In genomic region chr19:42313096-42313839, GRCh38 we compare ENCODE assay signal across 8 cellular contexts. TPM values are rescaled to one million over a fixed set of nuclear protein-coding genes. Genes with fewer than 3 reads are reported as not detected.
A peak's percentile ranks its signal among the peaks of the same experiment; 100 is the strongest.
DNase-seq lines count a peak whose midpoint lies in the region; ATAC-seq and TF ChIP-seq lines count a peak whose summit lies in the region.

TMEM145 (plus strand) TSS chr19:42313309; CDS start chr19:42313377, 68 bp downstream.

- peak within 1 kb of the TSS; percentile 47 for H3K4me3 Mint-ChIP-seq in activated CD4-positive, alpha-beta T cell treated with anti-CD3 and anti-CD28 coated beads for 36 hours
- H3K4me3 Mint-ChIP-seq in activated B cell treated with CpG ODN at 0.5 μM for 24 hours, result peak within 1 kb of the TSS; percentile 68
- H3K4me3 Mint-ChIP-seq in endothelial cell (ENCODE audit: unreplicated experiment), result peak within 1 kb of the TSS; percentile 82

- H3K14ac ChIP-seq in mesenchymal stem cell (ENCODE audit: low read length in 2 of 2), result no peak within 1 kb of the TSS

- no peak within 1 kb of the TSS for H2BK12ac ChIP-seq in mesenchymal stem cell (ENCODE audit: low read length in 2 of 2)

- H2AK5ac ChIP-seq in mesenchymal stem cell (ENCODE audit: low read length, severe bottlenecking), result no peak within 1 kb of the TSS

- intact Hi-C loops in activated CD4-positive, alpha-beta T cell treated with anti-CD3 and anti-CD28 coated beads for 36 hours (cut with DNase I, micrococcal nuclease), result loop anchor here in 1 of 2 experiments (1.0 kb wide), 1 partner anchor 11 kb away; the partner anchor contains the start of genes PAFAH1B3 and PRR19
- intact Hi-C loops in activated B cell treated with CpG ODN at 0.5 μM for 24 hours (cut with micrococcal nuclease), result loop anchor here (1.0 kb wide), 1 partner anchor 12 kb away; the partner anchor contains the start of gene MEGF8

- POLR2A ChIA-PET in activated CD4-positive, alpha-beta T cell treated with anti-CD3 and anti-CD28 coated beads for 36 hours (lab: Charles Lee), result no interaction called here
- POLR2A ChIA-PET in activated B cell treated with CpG ODN at 0.5 μM for 24 hours (lab: Charles Lee), result no interaction called here

- H3K9me3 ChIP-seq in mesenchymal stem cell (ENCODE audit: control insufficient read depth, low read length) (no peaks in the 10 kb centered on the region), thoracic aorta (no peaks in the 10 kb centered on the region)

- H3K27ac Mint-ChIP-seq in activated CD4-positive, alpha-beta T cell treated with anti-CD3 and anti-CD28 coated beads for 36 hours, result no peak within 1 kb of the TSS
- H3K27ac Mint-ChIP-seq in activated B cell treated with CpG ODN at 0.5 μM for 24 hours (no peak within 1 kb of the TSS), endothelial cell (ENCODE audit: unreplicated experiment) (peak within 1 kb of the TSS; percentile 22)

- no peak within 1 kb of the TSS for H2AFZ ChIP-seq in mesenchymal stem cell (ENCODE audit: low read depth, low read length)

- H3K79me1 ChIP-seq in mesenchymal stem cell (replicated peaks; ENCODE audit: low read length, poor library complexity, severe bottlenecking), result no peaks in the 10 kb centered on the region

- H3K27me3 Mint-ChIP-seq in activated CD4-positive, alpha-beta T cell treated with anti-CD3 and anti-CD28 coated beads for 36 hours, result peaks cover 30% of the 10 kb centered on the region
- peaks cover 28% of the 10 kb centered on the region for H3K27me3 Mint-ChIP-seq in activated B cell treated with CpG ODN at 0.5 μM for 24 hours
- H3K27me3 Mint-ChIP-seq in endothelial cell (ENCODE audit: unreplicated experiment), result peaks cover 12% of the 10 kb centered on the region

- no peaks in the 10 kb centered on the region for H3K36me3 Mint-ChIP-seq in activated CD4-positive, alpha-beta T cell treated with anti-CD3 and anti-CD28 coated beads for 36 hours (ENCODE audit: low read depth)
- H3K36me3 Mint-ChIP-seq in activated B cell treated with CpG ODN at 0.5 μM for 24 hours (ENCODE audit: low read depth) (no peaks in the 10 kb centered on the region), endothelial cell (ENCODE audit: low read depth, unreplicated experiment) (peaks cover 4% of the 10 kb centered on the region)

- H3K4me1 ChIP-seq in mesenchymal stem cell (ENCODE audit: control insufficient read depth, insufficient read depth, low read depth, low read length), result peaks cover 10% of the 10 kb centered on the region
- H3K4me1 ChIP-seq in thoracic aorta (ENCODE audit: control insufficient read depth in 1 of 2, low read depth in 2 of 2), result peaks cover 2 to 9% of the 10 kb centered on the region in 2 donors

- no peak within 1 kb of the TSS for H3K4ac ChIP-seq in mesenchymal stem cell (ENCODE audit: low read depth in 1 of 2, low read length in 2 of 2)

- H3K27me3 ChIP-seq in mesenchymal stem cell (ENCODE audit: control insufficient read depth in 1 of 2, insufficient read depth in 1 of 2, low read length in 2 of 2), result peaks cover 35% of the 10 kb centered on the region in 2 experiments
- H3K27me3 ChIP-seq in thoracic aorta (replicated peaks; ENCODE audit: insufficient read depth), result no peaks in the 10 kb centered on the region

- H3K23ac ChIP-seq in mesenchymal stem cell (ENCODE audit: low read length in 2 of 2), result no peak within 1 kb of the TSS

- H3K9ac ChIP-seq in mesenchymal stem cell (ENCODE audit: low read length), result no peak within 1 kb of the TSS

- H3K27ac ChIP-seq in mesenchymal stem cell (ENCODE audit: low read length, poor library complexity, severe bottlenecking), result no peak within 1 kb of the TSS
- H3K27ac ChIP-seq in thoracic aorta, result no peak within 1 kb of the TSS

- 2% methylated on average over 66 of the region's 67 CpGs for WGBS in mesenchymal stem cell

- H4K8ac ChIP-seq in mesenchymal stem cell (ENCODE audit: low read length), result no peak within 1 kb of the TSS

- H3K36me3 ChIP-seq in mesenchymal stem cell (ENCODE audit: control insufficient read depth in 1 of 2, insufficient read depth in 2 of 2, low read depth in 1 of 2, low read length in 2 of 2), result peaks cover 0 to 3% of the 10 kb centered on the region in 2 experiments
- H3K36me3 ChIP-seq in thoracic aorta, result no peaks in the 10 kb centered on the region

- no peak within 1 kb of the TSS for H2BK15ac ChIP-seq in mesenchymal stem cell (ENCODE audit: low read depth, poor library complexity, severe bottlenecking)

- CTCF ChIA-PET in activated CD4-positive, alpha-beta T cell treated with anti-CD3 and anti-CD28 coated beads for 36 hours (lab: Charles Lee), result no interaction called here
- CTCF ChIA-PET in activated B cell treated with CpG ODN at 0.5 μM for 24 hours (lab: Charles Lee), result no interaction called here

- peak; percentile 75 for DNase-seq in activated CD4-positive, alpha-beta T cell treated with anti-CD3 and anti-CD28 coated beads for 36 hours
- no peak for DNase-seq in activated CD4-positive, alpha-beta T cell treated with anti-CD3 and anti-CD28 coated beads for 4 hours
- peak; percentile 45 for DNase-seq in NCI-H1092 treated with DMSO at 0.1 percent for 48 hours (lab: John Stamatoyannopoulos, UW)
- no peak for DNase-seq in activated B cell treated with CpG ODN at 0.5 μM for 24 hours
- DNase-seq in endothelial cell (ENCODE audit: low spot score), result peak; percentile 53
- DNase-seq in mesenchymal stem cell, result peak; percentile 64
- DNase-seq in thoracic aorta (ENCODE audit: low spot score), result no peak

- ATAC-seq in activated CD4-positive, alpha-beta T cell treated with anti-CD3 and anti-CD28 coated beads for 36 hours, result peak; percentile 75
- ATAC-seq in activated B cell treated with CpG ODN at 0.5 μM for 24 hours (ENCODE audit: low read depth) (peak; percentile 77), thoracic aorta (ENCODE audit: insufficient number of reproducible peaks, low FRiP score, low read depth) (no peak), GM21515 (IDR thresholded peaks at IDR 0.05; ENCODE audit: unreplicated experiment) (no peak)

- H2BK5ac ChIP-seq in mesenchymal stem cell (ENCODE audit: low read depth, low read length, poor library complexity, severe bottlenecking), result no peak within 1 kb of the TSS

- H2BK120ac ChIP-seq in mesenchymal stem cell (ENCODE audit: low read depth, low read length), result no peak within 1 kb of the TSS

- H3K4me1 Mint-ChIP-seq in activated CD4-positive, alpha-beta T cell treated with anti-CD3 and anti-CD28 coated beads for 36 hours, result peaks cover 13% of the 10 kb centered on the region
- H3K4me1 Mint-ChIP-seq in activated B cell treated with CpG ODN at 0.5 μM for 24 hours (peaks cover 19% of the 10 kb centered on the region), endothelial cell (ENCODE audit: unreplicated experiment) (peaks cover 7% of the 10 kb centered on the region)

- H4K91ac ChIP-seq in mesenchymal stem cell (ENCODE audit: low read length), result no peak within 1 kb of the TSS

- H3K4me3 ChIP-seq in mesenchymal stem cell (ENCODE audit: insufficient read depth in 1 of 2, low read depth in 1 of 2, low read length in 2 of 2), result peak within 1 kb of the TSS; percentile 54 to 68
- H3K4me3 ChIP-seq in thoracic aorta, result peak within 1 kb of the TSS; percentile 60

- no peaks in the 10 kb centered on the region for H3K9me3 Mint-ChIP-seq in activated CD4-positive, alpha-beta T cell treated with anti-CD3 and anti-CD28 coated beads for 36 hours (ENCODE audit: low read depth)
- no peaks in the 10 kb centered on the region for H3K9me3 Mint-ChIP-seq in activated B cell treated with CpG ODN at 0.5 μM for 24 hours
- H3K9me3 Mint-ChIP-seq in endothelial cell (ENCODE audit: unreplicated experiment), result no peaks in the 10 kb centered on the region

- peak within 1 kb of the TSS in 1 of 2 experiments; percentile 41 for H3K18ac ChIP-seq in mesenchymal stem cell (ENCODE audit: low read depth in 1 of 2, low read length in 2 of 2)

- H3K4me2 ChIP-seq in mesenchymal stem cell (ENCODE audit: low read length, poor library complexity, severe bottlenecking), result peak within 1 kb of the TSS; percentile 96

- TF ChIP-seq CTCF in activated B cell treated with CpG ODN at 0.5 μM for 24 hours (IDR thresholded peaks at IDR 0.05), result no peak
- no peak for TF ChIP-seq CTCF in endothelial cell (IDR thresholded peaks at IDR 0.05; ENCODE audit: unreplicated experiment)
- TF ChIP-seq CTCF in thoracic aorta (IDR thresholded peaks at IDR 0.05), result no peak

RNA-seq across cellular contexts. Expression of gene TMEM145, which starts in this region (rescaled TPM):
- under 1 TPM; 0.53 to 0.69 TPM for total RNA-seq in activated CD4-positive, alpha-beta T cell treated with anti-CD3 and anti-CD28 coated beads for 36 hours
- total RNA-seq in activated B cell treated with CpG ODN at 0.5 μM for 24 hours, result not detected in 2 replicates
- 3.9 TPM for total RNA-seq in endothelial cell (ENCODE audit: unreplicated experiment)
- polyA plus RNA-seq in mesenchymal stem cell (2013, experiment 1 of 2), result 0.07 TPM
- polyA plus RNA-seq in mesenchymal stem cell (2013, experiment 2 of 2), result 0.23 TPM
- total RNA-seq in thoracic aorta, result not detected

Comparison
In these comparisons a context has a peak if more than half of its experiments do, and no peak if none do; other contexts are left out.
1. Peak in DNase-seq and ATAC-seq in activated CD4-positive, alpha-beta T cell treated with anti-CD3 and anti-CD28 coated beads for 36 hours; RNA of the gene not detected or under 1 TPM.
2. Peak in ATAC-seq in activated B cell treated with CpG ODN at 0.5 μM for 24 hours; RNA of the gene not detected or under 1 TPM.
3. DNase-seq: peak in NCI-H1092 treated with DMSO at 0.1 percent for 48 hours (single experiment), endothelial cell (single experiment) and mesenchymal stem cell (single experiment); none in activated CD4-positive, alpha-beta T cell treated with anti-CD3 and anti-CD28 coated beads for 4 hours (0 of 2), activated B cell treated with CpG ODN at 0.5 μM for 24 hours (single experiment) and thoracic aorta (single experiment).
4. Peak in every context shown above with its lines, with median percentiles within 50 percentile points of each other: H3K4me3 Mint-ChIP-seq.